8 cellular contexts compared by ENCODE assay signal in the genomic region with DNA sequence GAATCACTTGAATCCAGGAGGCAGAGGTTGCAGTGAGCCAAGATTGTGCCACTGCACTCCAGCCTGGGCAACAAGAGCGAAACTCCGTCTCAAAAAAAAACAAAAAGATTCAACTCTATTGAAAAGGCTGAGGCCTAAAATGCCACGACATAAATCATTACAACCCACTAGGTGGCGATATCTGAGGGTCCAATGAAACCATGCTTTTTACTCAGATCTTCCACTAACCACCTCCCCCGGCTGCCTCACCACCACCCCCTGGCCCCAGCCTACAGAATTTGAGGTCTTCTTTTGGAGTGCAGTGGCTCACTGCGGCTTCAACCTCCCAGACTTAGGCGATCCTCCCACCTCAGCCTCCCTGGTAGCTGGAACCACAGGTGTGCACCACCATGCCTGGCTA. TPM values are rescaled to one million over a fixed set of nuclear protein-coding genes. Genes with fewer than 3 reads are reported as not detected.
A peak's percentile ranks its signal among the peaks of the same experiment; 100 is the strongest.
DNase-seq lines count a peak whose midpoint lies in the region; ATAC-seq and TF ChIP-seq lines count a peak whose summit lies in the region.

No MANE protein-coding gene starts in this region.

- peaks cover 4% of the 10 kb centered on the region for H3K4me1 ChIP-seq in OCI-LY1 (ENCODE audit: insufficient read depth, low read length, severe bottlenecking)

- H3K9me3 ChIP-seq in OCI-LY1 (ENCODE audit: low read length) = no peaks in the 10 kb centered on the region

- 0 out of 2 replicates have a peak overlapping the region, but pooled peaks have one; percentile 37 for H3K4me2 ChIP-seq in OCI-LY1 (ENCODE audit: low read length)

- no peak overlapping the region for H3K4me3 ChIP-seq in OCI-LY1 (ENCODE audit: low read depth, low read length, poor library complexity, severe bottlenecking)

- peak; percentile 41 for DNase-seq in activated naive CD4-positive, alpha-beta T cell treated with Interleukin-2 at 50 U/mL for 16 hours
- DNase-seq in activated naive CD4-positive, alpha-beta T cell (lab: John Stamatoyannopoulos, UW) = no peak
- DNase-seq in activated effector memory CD4-positive, alpha-beta T cell treated with Interleukin-2 at 50 U/mL for 16 hours = peak; percentile 4
- DNase-seq in left kidney (ENCODE audit: low read depth, low spot score) (peak; percentile 13), substantia nigra (lab: John Stamatoyannopoulos, UW) (no peak), cardiac septum (ENCODE audit: low spot score) (no peak)

- H3K9me2 ChIP-seq in OCI-LY1 (ENCODE audit: low read depth, low read length) = no peaks in the 10 kb centered on the region

- H4K20me1 ChIP-seq in OCI-LY1 (ENCODE audit: insufficient read depth, low read length) = no peaks in the 10 kb centered on the region

- intact Hi-C loops in cardiac septum (cut with DNase I) = no loop called here

- H3K27ac ChIP-seq in OCI-LY1 (ENCODE audit: low read depth, low read length, poor library complexity, severe bottlenecking) = no peak overlapping the region
- H3K27ac ChIP-seq in substantia nigra (ENCODE audit: low read depth, low read length, poor library complexity, severe bottlenecking) = no peak overlapping the region

- H2AFZ ChIP-seq in OCI-LY1 (ENCODE audit: low read length) = no peak overlapping the region

- no peaks in the 10 kb centered on the region for H3F3A ChIP-seq in OCI-LY1 (ENCODE audit: insufficient read depth, low read length)

- no peaks in the 10 kb centered on the region for H3K27me3 ChIP-seq in OCI-LY1 (ENCODE audit: insufficient read depth, low read length)

- 0 out of 2 replicates have a peak, but pooled peaks cover 17% of the 10 kb centered on the region for H3K79me2 ChIP-seq in OCI-LY1 (ENCODE audit: insufficient read depth, low read length)

- H3K36me3 ChIP-seq in OCI-LY1 (ENCODE audit: insufficient read depth, low read length) = peaks cover 35% of the 10 kb centered on the region

- peak; percentile 87 for ATAC-seq in HG02938 (IDR thresholded peaks at IDR 0.05; ENCODE audit: unreplicated experiment)

- H3K9ac ChIP-seq in OCI-LY1 (ENCODE audit: low read length) = no peak overlapping the region

- TF ChIP-seq CTCF in OCI-LY1 (IDR thresholded peaks at IDR 0.05; ENCODE audit: low read length) = peak; percentile 59

RNA-seq across cellular contexts. Expression of gene AP1S3, which starts 57.5 kb away (rescaled TPM):
- 0.19 TPM for total RNA-seq in cardiac septum

Comparison
In these comparisons a context has a peak if more than half of its experiments do, and no peak if none do; other contexts are left out.
1. DNase-seq: peak in activated naive CD4-positive, alpha-beta T cell treated with Interleukin-2 at 50 U/mL for 16 hours (single experiment), activated effector memory CD4-positive, alpha-beta T cell treated with Interleukin-2 at 50 U/mL for 16 hours (single experiment) and left kidney (single experiment); none in activated naive CD4-positive, alpha-beta T cell (0 of 4), substantia nigra (0 of 49) and cardiac septum (single experiment).